Comparison of ENCODE assay signal across 8 cellular contexts in the genomic region with DNA sequence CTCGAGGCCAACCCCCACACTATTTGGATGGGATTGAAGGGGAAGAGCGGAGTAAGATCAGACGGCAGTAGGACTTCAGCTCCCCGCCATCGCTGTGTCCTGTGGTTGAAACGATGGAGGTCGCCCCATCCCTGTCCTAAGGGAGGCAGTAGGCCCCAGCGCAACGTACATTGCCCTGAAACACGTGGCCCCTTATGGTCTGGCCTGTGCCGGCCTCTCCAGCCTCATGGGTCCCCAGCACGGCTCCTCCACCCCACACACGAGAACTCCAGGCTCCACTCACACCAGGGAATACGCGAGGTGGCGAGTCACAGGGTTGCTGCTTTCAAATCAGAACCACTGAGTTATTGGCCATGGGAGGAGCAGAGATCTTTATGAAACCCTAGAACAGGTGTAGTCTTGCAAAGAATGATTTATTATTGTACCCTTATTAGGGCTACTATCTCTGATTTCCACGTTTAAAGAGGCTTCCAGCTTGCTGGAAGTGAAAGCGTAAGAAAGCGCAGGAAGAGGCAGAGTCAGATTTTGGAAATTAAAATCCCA. TPM values are rescaled to one million over a fixed set of nuclear protein-coding genes. Genes with fewer than 3 reads are reported as not detected.
DNase-seq lines count a peak whose midpoint lies in the region; FAIRE-seq and TF ChIP-seq lines count a peak whose summit lies in the region.

No MANE protein-coding gene starts in this region.

- TF ChIP-seq CTCF in NB4 (IDR thresholded peaks at IDR 0.05; ENCODE audit: low read depth, low read length) (no peak), epithelial cell of proximal tubule (conservative IDR thresholded peaks at IDR 0.05; ENCODE audit: low read depth, low read length) (no peak), osteoblast (IDR thresholded peaks at IDR 0.05; ENCODE audit: extremely low read depth, low read depth, low read length) (no peak)

- FAIRE-seq in GM12891 (lab: Jason Lieb, UNC): no peak

- H3K4me3 ChIP-seq in NB4 (ENCODE audit: low read depth, low read length) (peak overlapping the region; percentile 30), epithelial cell of proximal tubule (ENCODE audit: low read depth, low read length) (peak overlapping the region; percentile 18), osteoblast (ENCODE audit: insufficient read depth, low read length) (peak overlapping the region; percentile 88)

- peaks cover 20% of the 10 kb centered on the region for H3K4me1 ChIP-seq in osteoblast (ENCODE audit: insufficient read depth, low read length)

- peaks cover 23% of the 10 kb centered on the region for H3K79me2 ChIP-seq in osteoblast (ENCODE audit: insufficient read depth, low read length)

- H3K4me2 ChIP-seq in osteoblast (ENCODE audit: insufficient read depth, low read length): peak overlapping the region; percentile 99

- H3K27ac ChIP-seq in osteoblast (ENCODE audit: low read depth, low read length): peak overlapping the region; percentile 58

- no peaks in the 10 kb centered on the region for H3K36me3 ChIP-seq in osteoblast (ENCODE audit: insufficient read depth, low read length)

- no peaks in the 10 kb centered on the region for H3K9me3 ChIP-seq in osteoblast (ENCODE audit: low read depth, low read length)

- no peaks in the 10 kb centered on the region for H3K27me3 ChIP-seq in osteoblast (ENCODE audit: insufficient read depth, low read length)

- peak; percentile 49 for DNase-seq in stimulated activated CD4-positive, alpha-beta T cell treated with anti-CD3 and anti-CD28 coated beads, Interleukin-1b, Interleukin-23, amount 100 ng/mL, for 48 hours
- DNase-seq in stimulated activated CD4-positive, alpha-beta T cell treated with anti-CD3 and anti-CD28 coated beads, Interleukin-4, amount 100 ng/mL, for 4 hours: no peak
- DNase-seq in NB4 (ENCODE audit: low read depth): no peak
- DNase-seq in epithelial cell of proximal tubule (ENCODE audit: low read depth): no peak
- DNase-seq in osteoblast (ENCODE audit: insufficient read length, low spot score, missing footprints): peak; percentile 81
- no peak for DNase-seq in NCI-H128 (lab: John Stamatoyannopoulos, UW; ENCODE audit: unreplicated experiment)
- no peak for DNase-seq in NCI-H2171 treated with DMSO at 0.1 percent for 48 hours (lab: John Stamatoyannopoulos, UW)
- DNase-seq in GM12891 (ENCODE audit: insufficient read length, low spot score): no peak

- H2AFZ ChIP-seq in osteoblast (ENCODE audit: low read length): peak overlapping the region; percentile 97

- no peaks in the 10 kb centered on the region for H4K20me1 ChIP-seq in osteoblast (ENCODE audit: insufficient read depth, low read length)

- TF ChIP-seq POLR2A in NB4 (IDR thresholded peaks at IDR 0.05; ENCODE audit: extremely low read depth, insufficient read length): no peak
- TF ChIP-seq POLR2A in GM12891 (IDR thresholded peaks at IDR 0.05; ENCODE audit: low read depth, low read length): no peak

TF ChIP-seq in GM12891, 5 proteins besides CTCF, POLR2A, EP300 and RAD21:
- TF ChIP-seq TAF1 (IDR thresholded peaks at IDR 0.05; ENCODE audit: low read depth, low read length) (no peak), PAX5 (IDR thresholded peaks at IDR 0.05; ENCODE audit: insufficient read depth, low read length, severe bottlenecking) (no peak), SPI1 (IDR thresholded peaks at IDR 0.05; ENCODE audit: low read depth, low read length) (no peak), POLR2AphosphoS5 (IDR thresholded peaks at IDR 0.05; ENCODE audit: low read depth, low read length) (no peak), POU2F2 (IDR thresholded peaks at IDR 0.05; ENCODE audit: low read depth, low read length) (no peak)
TF ChIP-seq in GM12891: peak in this region for 0.

RNA-seq across cellular contexts. Expression of a gene that starts 0.7 kb away (rescaled TPM):
- total RNA-seq in epithelial cell of proximal tubule (108 and 136 TPM in 2 replicates), osteoblast (13.6 and 13.8 TPM in 2 replicates)
- 67.5 TPM for polyA plus RNA-seq in GM12891 (2012; ENCODE audit: low read depth, missing spikeins)

RNA-seq across cellular contexts. Expression of a gene that starts 15.2 kb away (rescaled TPM):
- total RNA-seq in epithelial cell of proximal tubule (17.6 and 27.6 TPM in 2 replicates), osteoblast (18.0 and 20.3 TPM in 2 replicates)
- polyA plus RNA-seq in GM12891 (2012; ENCODE audit: low read depth, missing spikeins): 56.5 TPM

RNA-seq across cellular contexts. Expression of a gene that starts 23.1 kb away (rescaled TPM):
- 6.1 and 13.1 TPM in 2 replicates for total RNA-seq in epithelial cell of proximal tubule
- total RNA-seq in osteoblast: 10.9 and 14.8 TPM in 2 replicates
- polyA plus RNA-seq in GM12891 (2012; ENCODE audit: low read depth, missing spikeins): 1.2 TPM

RNA-seq across cellular contexts. Expression of a gene that starts 35.3 kb away (rescaled TPM):
- total RNA-seq in epithelial cell of proximal tubule (12.6 and 15.6 TPM in 2 replicates), osteoblast (10.0 and 10.9 TPM in 2 replicates)
- polyA plus RNA-seq in GM12891 (2012; ENCODE audit: low read depth, missing spikeins): 3.8 TPM

RNA-seq across cellular contexts. Expression of a gene that starts 42.0 kb away (rescaled TPM):
- total RNA-seq in epithelial cell of proximal tubule: not detected in 2 replicates
- total RNA-seq in osteoblast: 0.36 TPM in 1 of 2 replicates, not detected in the other
- polyA plus RNA-seq in GM12891 (2012; ENCODE audit: low read depth, missing spikeins): 35.4 TPM

Comparison
In these comparisons a context has a peak if more than half of its experiments do, and no peak if none do; other contexts are left out.
1. DNase-seq: peak in stimulated activated CD4-positive, alpha-beta T cell treated with anti-CD3 and anti-CD28 coated beads, Interleukin-1b, Interleukin-23, amount 100 ng/mL, for 48 hours (single experiment) and osteoblast (single experiment); none in stimulated activated CD4-positive, alpha-beta T cell treated with anti-CD3 and anti-CD28 coated beads, Interleukin-4, amount 100 ng/mL, for 4 hours (0 of 2), NB4 (single experiment), epithelial cell of proximal tubule (single experiment), NCI-H128 (single experiment), NCI-H2171 treated with DMSO at 0.1 percent for 48 hours (single experiment) and GM12891 (single experiment).
2. H3K4me3 ChIP-seq: peak in every context shown above with its lines; median percentile 88 in osteoblast; 30 in NB4; 18 in epithelial cell of proximal tubule.